In the genomic region with DNA sequence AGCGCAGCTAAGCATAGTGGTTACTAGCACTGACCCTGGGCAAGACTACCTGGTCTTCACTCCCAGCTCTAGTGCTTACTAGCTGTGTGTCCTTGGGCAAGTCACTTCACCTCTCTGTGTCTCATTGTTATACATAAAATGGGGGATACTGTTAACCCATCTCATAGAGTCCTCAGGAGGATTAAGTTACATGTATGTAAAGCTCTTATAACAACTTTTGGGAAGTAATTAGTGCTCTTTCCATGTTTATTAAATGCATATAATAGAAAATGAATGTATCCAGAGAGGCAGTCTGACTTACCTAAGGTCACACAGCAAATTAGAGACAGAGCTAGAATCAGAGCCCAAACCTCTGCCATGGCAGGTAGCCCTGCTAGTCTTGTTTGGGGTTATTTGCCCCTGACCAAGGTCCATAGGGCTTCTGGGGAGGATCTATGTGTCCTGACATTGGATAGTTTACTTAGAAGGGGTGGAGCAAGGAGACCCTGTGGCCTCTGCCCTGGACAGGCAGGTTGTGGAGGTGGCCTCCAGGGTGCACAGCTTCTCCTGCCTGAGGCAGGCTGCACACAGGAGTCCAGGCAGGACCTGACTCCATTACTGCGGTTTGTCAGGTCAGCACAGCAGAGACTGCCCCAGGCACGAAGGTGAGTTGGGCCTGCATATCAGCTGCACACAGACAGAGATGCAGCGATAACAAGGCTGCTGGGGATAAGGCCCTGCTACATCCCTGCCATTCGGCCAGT, we compare ENCODE assay signal across 15 cellular contexts. TPM values are rescaled to one million over a fixed set of nuclear protein-coding genes. Genes with fewer than 3 reads are reported as not detected.
DNase-seq lines count a peak whose midpoint lies in the region; ATAC-seq and TF ChIP-seq lines count a peak whose summit lies in the region.
"Had no signal": no experiment of that assay in that cellular context is flagged by ENCODE, and none has a peak within 500 bp of the region (broad histone marks: within the 10 kb centered on the region; RNA-seq: fewer than 3 reads in every experiment).

No MANE protein-coding gene starts in this region.

- H3K4me3 Mint-ChIP-seq in T-helper 2 cell treated with Interferon-gamma antibody and Interleukin-4, amounts not matched to agents 5 μg/mL and 100 μg/mL, for 36 hours: peak overlapping the region; percentile 90
- no peak overlapping the region for H3K4me3 Mint-ChIP-seq in glutamatergic neuron (ENCODE audit: unreplicated experiment)

- no peak for ATAC-seq in GM18505 (IDR thresholded peaks at IDR 0.05; ENCODE audit: unreplicated experiment)

- no peak overlapping the region for H3K4me3 ChIP-seq in skin epidermis
- H3K4me3 ChIP-seq in coronary artery: no peak overlapping the region
- H3K4me3 ChIP-seq: SK-N-MC had no signal

- peaks cover 78% of the 10 kb centered on the region for H3K4me1 Mint-ChIP-seq in T-helper 2 cell treated with Interferon-gamma antibody and Interleukin-4, amounts not matched to agents 5 μg/mL and 100 μg/mL, for 36 hours (ENCODE audit: low read depth)
- H3K4me1 Mint-ChIP-seq in glutamatergic neuron (ENCODE audit: low read depth, unreplicated experiment): peaks cover 11% of the 10 kb centered on the region

- peak overlapping the region; percentile 99 for H3K27ac Mint-ChIP-seq in T-helper 2 cell treated with Interferon-gamma antibody and Interleukin-4, amounts not matched to agents 5 μg/mL and 100 μg/mL, for 36 hours
- no peak overlapping the region for H3K27ac Mint-ChIP-seq in glutamatergic neuron (ENCODE audit: unreplicated experiment)

- H3K27me3 Mint-ChIP-seq in T-helper 2 cell treated with Interferon-gamma antibody and Interleukin-4, amounts not matched to agents 5 μg/mL and 100 μg/mL, for 36 hours (ENCODE audit: low read depth): no peaks in the 10 kb centered on the region
- H3K27me3 Mint-ChIP-seq in glutamatergic neuron (ENCODE audit: unreplicated experiment): peaks cover 8% of the 10 kb centered on the region

- H3K27ac ChIP-seq in epithelial cell of prostate (peak overlapping the region; percentile 79), skin epidermis (peak overlapping the region in 18 of 21 experiments; percentile 21 to 96 (median 79)), coronary artery (no peak overlapping the region)
- H3K27ac ChIP-seq: SK-N-MC had no signal

- no peak for DNase-seq in T-helper 2 cell treated with Interferon-gamma antibody and Interleukin-4, amounts not matched to agents 5 μg/mL and 100 μg/mL, for 36 hours (ENCODE audit: low spot score)
- no peak for DNase-seq in T-helper 2 cell
- DNase-seq in SK-N-DZ (ENCODE audit: low spot score): peak; percentile 25
- DNase-seq in epithelial cell of prostate (ENCODE audit: low read depth, low spot score): no peak
- DNase-seq in coronary artery (ENCODE audit: low spot score): no peak
- no peak for DNase-seq in glutamatergic neuron
- DNase-seq: anterior cingulate cortex, DND-41, foreskin melanocyte, IMR-90, NCI-H1417 treated with DMSO at 0.1 percent for 48 hours, NCI-H774 had no signal

- H3K36me3 Mint-ChIP-seq in T-helper 2 cell treated with Interferon-gamma antibody and Interleukin-4, amounts not matched to agents 5 μg/mL and 100 μg/mL, for 36 hours (ENCODE audit: low read depth): peaks cover 21% of the 10 kb centered on the region
- H3K36me3 Mint-ChIP-seq in glutamatergic neuron (ENCODE audit: unreplicated experiment): no peaks in the 10 kb centered on the region

- TF ChIP-seq POLR2A in GM18505 (IDR thresholded peaks at IDR 0.05; ENCODE audit: borderline replicate concordance, extremely low read depth, insufficient read depth, insufficient read length): no peak

- no peaks in the 10 kb centered on the region for H3K9me3 Mint-ChIP-seq in T-helper 2 cell treated with Interferon-gamma antibody and Interleukin-4, amounts not matched to agents 5 μg/mL and 100 μg/mL, for 36 hours
- no peaks in the 10 kb centered on the region for H3K9me3 Mint-ChIP-seq in glutamatergic neuron (ENCODE audit: unreplicated experiment)

- TF ChIP-seq CTCF in coronary artery (IDR thresholded peaks at IDR 0.05) (no peak), glutamatergic neuron (IDR thresholded peaks at IDR 0.05; ENCODE audit: partially characterized antibody, unreplicated experiment) (no peak)

RNA-seq across cellular contexts. Expression of gene MAPK13, which starts 8.4 kb away (rescaled TPM):
- 0.88 and 1.2 TPM in 2 replicates for polyA plus RNA-seq in SK-N-DZ (2014; cell fraction: cytosol; rRNA removed)
- 1.8 and 5.0 TPM in 2 replicates for polyA plus RNA-seq in SK-N-DZ (2014; cell fraction: nucleus; rRNA removed)
- 4.2 TPM for total RNA-seq in glutamatergic neuron (ENCODE audit: unreplicated experiment)

Comparison
In these comparisons a context has a peak if more than half of its experiments do, and no peak if none do; other contexts are left out.
1. H3K27ac ChIP-seq: peak in epithelial cell of prostate (single experiment) and skin epidermis (18 of 21); none in coronary artery (0 of 2).